In the genomic region with DNA sequence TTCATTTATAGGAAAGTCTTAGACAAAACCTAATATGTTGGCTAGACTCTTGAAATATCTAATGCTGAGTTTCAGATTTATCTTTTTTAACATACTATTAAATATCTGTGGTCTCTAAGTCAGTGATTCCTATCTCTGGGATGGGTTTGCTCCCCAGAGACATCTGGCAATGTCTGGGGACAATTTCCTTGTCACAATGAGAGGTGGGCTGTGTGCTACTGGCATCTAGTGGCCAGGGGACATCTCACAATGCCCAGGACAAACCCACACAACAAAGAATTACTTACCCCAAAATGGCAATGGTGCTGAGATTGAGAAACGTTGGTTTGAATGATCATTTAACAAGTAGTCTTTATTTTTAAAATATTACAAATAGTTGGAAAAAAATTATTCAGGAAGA, we compare ENCODE assay signal across 9 cellular contexts.
DNase-seq lines count a peak whose midpoint lies in the region; ATAC-seq and TF ChIP-seq lines count a peak whose summit lies in the region.
"Had no signal": no experiment of that assay in that cellular context is flagged by ENCODE, and none has a peak within 500 bp of the region (broad histone marks: within the 10 kb centered on the region; RNA-seq: fewer than 3 reads in every experiment).

No MANE protein-coding gene starts in this region.

- no peaks in the 10 kb centered on the region for H4K20me1 ChIP-seq in IMR-90 (ENCODE audit: insufficient read depth, low read length)

- peaks cover 2% of the 10 kb centered on the region; the same call in 1 of the 2 replicates for H3K4me1 ChIP-seq in IMR-90 (ENCODE audit: control insufficient read depth, insufficient read depth, low read length)
- H3K4me1 ChIP-seq in lower lobe of right lung = no peaks in the 10 kb centered on the region
- H3K4me1 ChIP-seq in upper lobe of left lung = peaks cover 0 to 3% (median 0%) of the 10 kb centered on the region in 4 donors
- peaks cover 2 to 7% of the 10 kb centered on the region in 2 donors for H3K4me1 ChIP-seq in neuronal stem cell (ENCODE audit: control insufficient read depth in 2 of 2, insufficient read depth in 1 of 2, low read depth in 1 of 2, low read length in 2 of 2)

- H2BK12ac ChIP-seq in neuronal stem cell (ENCODE audit: low read length) = no peak overlapping the region

- TF ChIP-seq RAD21 in IMR-90 (IDR thresholded peaks at IDR 0.05; ENCODE audit: low read length) = peak; percentile 29; the same call in 1 of the 2 replicates

- peaks cover 26% of the 10 kb centered on the region for H3K36me3 Mint-ChIP-seq in WTC11
- H3K36me3 Mint-ChIP-seq: activated CD8-positive, alpha-beta memory T cell treated with anti-CD3 and anti-CD28 coated beads, Interleukin-2, amount 10 ng/mL, durations not matched to agents 7 days and 5 days had no signal

- no peaks in the 10 kb centered on the region; a peak in 1 of 4 replicates for H3K79me1 ChIP-seq in IMR-90 (ENCODE audit: low read depth in 1 of 2, low read length in 2 of 2)
- no peaks in the 10 kb centered on the region for H3K79me1 ChIP-seq in neuronal stem cell (ENCODE audit: low read depth, low read length)

- BruUV-seq in IMR-90 (replicated peaks; lab: Mats Ljungman, UMichigan) = no TSS peak

- H4K8ac ChIP-seq in IMR-90 (ENCODE audit: low read depth in 2 of 2, low read length in 2 of 2) = no peak overlapping the region
- H4K8ac ChIP-seq in neuronal stem cell (ENCODE audit: low read depth, low read length) = no peak overlapping the region

- H2AK5ac ChIP-seq in IMR-90 (ENCODE audit: low read depth, low read length) (no peak overlapping the region), neuronal stem cell (ENCODE audit: low read depth, low read length) (no peak overlapping the region)

- no peaks in the 10 kb centered on the region for H3K9me3 Mint-ChIP-seq in WTC11

- ATAC-seq in IMR-90 (ENCODE audit: low read depth) (no peak), WTC11 (no peak), lower lobe of right lung (no peak), upper lobe of left lung (ENCODE audit: low FRiP score in 2 of 2) (no peak)
- ATAC-seq: activated CD8-positive, alpha-beta memory T cell treated with anti-CD3 and anti-CD28 coated beads, Interleukin-2, amount 10 ng/mL, durations not matched to agents 7 days and 5 days had no signal

- H2BK20ac ChIP-seq in IMR-90 (ENCODE audit: low read depth, low read length) = no peak overlapping the region

- H4K5ac ChIP-seq in IMR-90 (ENCODE audit: low read depth, low read length) = no peak overlapping the region

- no peak overlapping the region for H2BK15ac ChIP-seq in IMR-90 (ENCODE audit: low read depth, low read length)
- H2BK15ac ChIP-seq in neuronal stem cell (ENCODE audit: low read length) = no peak overlapping the region

- no peak overlapping the region for H2BK120ac ChIP-seq in IMR-90 (ENCODE audit: low read depth, low read length)
- no peak overlapping the region for H2BK120ac ChIP-seq in neuronal stem cell (ENCODE audit: low read depth, low read length)

- H3K27ac ChIP-seq in IMR-90 (ENCODE audit: insufficient read depth, low read length) (no peak overlapping the region), lower lobe of right lung (no peak overlapping the region), upper lobe of left lung (no peak overlapping the region), neuronal stem cell (replicated peaks; ENCODE audit: low read length) (no peak overlapping the region)

- no peaks in the 10 kb centered on the region for H3K27me3 Mint-ChIP-seq in WTC11 (ENCODE audit: low read depth)
- H3K27me3 Mint-ChIP-seq: activated CD8-positive, alpha-beta memory T cell treated with anti-CD3 and anti-CD28 coated beads, Interleukin-2, amount 10 ng/mL, durations not matched to agents 7 days and 5 days had no signal

- no peak overlapping the region for H2AFZ ChIP-seq in IMR-90 (replicated peaks; ENCODE audit: low read length, poor library complexity)
- H2AFZ ChIP-seq in neuronal stem cell (ENCODE audit: low read length) = no peak overlapping the region

- no peak overlapping the region for H3K4me3 Mint-ChIP-seq in WTC11
- H3K4me3 Mint-ChIP-seq: activated CD8-positive, alpha-beta memory T cell treated with anti-CD3 and anti-CD28 coated beads, Interleukin-2, amount 10 ng/mL, durations not matched to agents 7 days and 5 days had no signal

- CTCF ChIA-PET in IMR-90 (lab: Yijun Ruan, JAX) = interaction anchor here (1.0 kb wide), 2 partner anchors 293 to 902 kb away, joined by 3 to 4 read pairs; no protein-coding TSS in a partner anchor
- CTCF ChIA-PET in WTC11 (lab: Charles Lee) = interaction anchor here (0.9 kb wide), 1 partner anchor 237 kb away, joined by 4 read pairs; no protein-coding TSS in a partner anchor

- no CpG with 5 or more reads among the region's 1 CpG for WGBS in IMR-90 (ENCODE audit: extremely low coverage in 2 of 2, insufficient read length in 1 of 2), 2 experiments
- WGBS in upper lobe of left lung, 2 donors = 56 to 66% methylated on average over 1 of the region's 1 CpG
- no CpG with 5 or more reads among the region's 1 CpG for WGBS in neuronal stem cell (ENCODE audit: extremely low coverage in 2 of 2, insufficient read length in 2 of 2, insufficient replicate concordance in 1 of 2), 2 donors

- no peak overlapping the region for H3K4me2 ChIP-seq in IMR-90 (ENCODE audit: low read depth, low read length)
- no peak overlapping the region for H3K4me2 ChIP-seq in neuronal stem cell (ENCODE audit: insufficient read depth, low read length, poor library complexity, severe bottlenecking)

- POLR2A ChIA-PET in IMR-90 (lab: Charles Lee; ENCODE audit: unreplicated experiment) = no interaction called here
- POLR2A ChIA-PET in WTC11 (lab: Charles Lee) = interaction anchor here (0.6 kb wide), 2 partner anchors 26 to 770 kb away, joined by 3 to 5 read pairs; no protein-coding TSS in a partner anchor

- in situ Hi-C loops in IMR-90 (cut with MboI; ENCODE audit: low sequenced_read_pairs) = loop anchor here (10.0 to 25.0 kb wide), 2 partner anchors 238 to 751 kb away; no protein-coding TSS in a partner anchor

- dilution Hi-C loops in IMR-90 (cut with HindIII; ENCODE audit: low sequenced_read_pairs, unreplicated experiment) = no loop called here

- H3K9ac ChIP-seq in IMR-90 (ENCODE audit: low read depth, low read length) (no peak overlapping the region), neuronal stem cell (ENCODE audit: low read depth, low read length, poor library complexity) (no peak overlapping the region)

- H2BK5ac ChIP-seq in IMR-90 (ENCODE audit: low read depth, low read length, poor library complexity, severe bottlenecking) (no peak overlapping the region), neuronal stem cell (ENCODE audit: low read length) (no peak overlapping the region)

- TF ChIP-seq POLR2A in IMR-90 (IDR thresholded peaks at IDR 0.05; ENCODE audit: low read depth, low read length) (no peak), upper lobe of left lung (IDR thresholded peaks at IDR 0.05) (no peak)

- H3K4ac ChIP-seq in IMR-90 (ENCODE audit: low read depth, low read length) = no peak overlapping the region
- H3K4ac ChIP-seq in neuronal stem cell (ENCODE audit: low read length) = no peak overlapping the region

- H4K91ac ChIP-seq in IMR-90 (ENCODE audit: insufficient read depth, low read depth, low read length) = no peak overlapping the region
- no peak overlapping the region for H4K91ac ChIP-seq in neuronal stem cell (ENCODE audit: low read depth, low read length, poor library complexity)

- H3K4me3 ChIP-seq in IMR-90 (ENCODE audit: insufficient read depth, low read depth, low read length) (no peak overlapping the region), lower lobe of right lung (no peak overlapping the region), upper lobe of left lung (no peak overlapping the region), neuronal stem cell (ENCODE audit: low read length in 2 of 2) (no peak overlapping the region)

- H3K14ac ChIP-seq in IMR-90 (replicated peaks; ENCODE audit: low read depth, low read length) (no peak overlapping the region), neuronal stem cell (ENCODE audit: low read length) (no peak overlapping the region)

- DNase-seq in D341Med (ENCODE audit: low spot score) (peak; percentile 48), IMR-90 (no peak), WTC11 (ENCODE audit: low spot score) (peak; percentile 27), lower lobe of right lung (no peak), upper lobe of left lung (no peak), neuronal stem cell (ENCODE audit: low spot score) (no peak)
- no peak for DNase-seq in activated T-cell treated with anti-CD3 and anti-CD28 coated beads, Interleukin-2, amount 50 U/mL, for 48 hours
- DNase-seq in activated CD4-positive, alpha-beta T cell treated with anti-CD3 and anti-CD28 coated beads, Interleukin-2, amount 50 U/mL, for 48 hours = no peak
- DNase-seq: activated CD8-positive, alpha-beta memory T cell treated with anti-CD3 and anti-CD28 coated beads, Interleukin-2, amount 10 ng/mL, durations not matched to agents 7 days and 5 days had no signal

- peaks cover 12% of the 10 kb centered on the region for H3K4me1 Mint-ChIP-seq in WTC11
- H3K4me1 Mint-ChIP-seq: activated CD8-positive, alpha-beta memory T cell treated with anti-CD3 and anti-CD28 coated beads, Interleukin-2, amount 10 ng/mL, durations not matched to agents 7 days and 5 days had no signal

- H3K9me1 ChIP-seq in IMR-90 (ENCODE audit: insufficient read depth, low read length) = no peaks in the 10 kb centered on the region

- no peak overlapping the region for H3K18ac ChIP-seq in IMR-90 (ENCODE audit: low read depth, low read length)
- H3K18ac ChIP-seq in neuronal stem cell (ENCODE audit: low read length) = no peak overlapping the region

- H3K27me3 ChIP-seq in IMR-90 (ENCODE audit: control insufficient read depth, insufficient read depth, low read length) = no peaks in the 10 kb centered on the region
- no peaks in the 10 kb centered on the region for H3K27me3 ChIP-seq in lower lobe of right lung (ENCODE audit: low read depth)
- no peaks in the 10 kb centered on the region for H3K27me3 ChIP-seq in upper lobe of left lung
- no peaks in the 10 kb centered on the region for H3K27me3 ChIP-seq in neuronal stem cell (ENCODE audit: control insufficient read depth in 3 of 3, insufficient read depth in 3 of 3, low read depth in 1 of 3, low read length in 3 of 3)

- no peak overlapping the region for H3K56ac ChIP-seq in IMR-90 (ENCODE audit: extremely low read depth, insufficient read depth, low read length)

- H3K9me3 ChIP-seq in IMR-90 (ENCODE audit: control insufficient read depth, insufficient read depth, low read length) (no peaks in the 10 kb centered on the region), lower lobe of right lung (no peaks in the 10 kb centered on the region), upper lobe of left lung (no peaks in the 10 kb centered on the region), neuronal stem cell (replicated peaks in 1 of 2; ENCODE audit: control insufficient read depth in 2 of 2, insufficient read depth in 1 of 2, low read depth in 1 of 2, low read length in 2 of 2) (no peaks in the 10 kb centered on the region)

- TF ChIP-seq CTCF in IMR-90 (conservative IDR thresholded peaks at IDR 0.05; ENCODE audit: low read depth, low read length) (peak; percentile 23; the same call in 1 of the 2 replicates), WTC11 (IDR thresholded peaks at IDR 0.05) (no peak), lower lobe of right lung (IDR thresholded peaks at IDR 0.05) (peak; percentile 34), upper lobe of left lung (IDR thresholded peaks at IDR 0.05) (peak in 2 of 6 experiments; percentile 17)

- intact Hi-C loops in IMR-90 (cut with micrococcal nuclease) = loop anchor here (5.0 kb wide), 2 partner anchors 749 to 904 kb away; a partner anchor contains a TSS
- intact Hi-C loops in lower lobe of right lung (cut with DNase I) = no loop called here

- H3K36me3 ChIP-seq in IMR-90 (ENCODE audit: control insufficient read depth, insufficient read depth, low read length) (0 out of 2 replicates have a peak, but pooled peaks cover 2% of the 10 kb centered on the region), lower lobe of right lung (peaks cover 9% of the 10 kb centered on the region), upper lobe of left lung (no peaks in the 10 kb centered on the region), neuronal stem cell (replicated peaks in 1 of 2; ENCODE audit: control insufficient read depth in 2 of 2, insufficient read depth in 2 of 2, low read length in 2 of 2) (peaks cover 4 to 85% of the 10 kb centered on the region in 2 donors)

- H3K23ac ChIP-seq in IMR-90 (ENCODE audit: low read depth, low read length) (no peak overlapping the region), neuronal stem cell (ENCODE audit: low read depth, low read length, poor library complexity) (no peak overlapping the region)

- TF ChIP-seq EP300 in upper lobe of left lung (IDR thresholded peaks at IDR 0.05) = no peak

- H3K27ac Mint-ChIP-seq in WTC11 = no peak overlapping the region
- H3K27ac Mint-ChIP-seq: activated CD8-positive, alpha-beta memory T cell treated with anti-CD3 and anti-CD28 coated beads, Interleukin-2, amount 10 ng/mL, durations not matched to agents 7 days and 5 days had no signal

- no peak overlapping the region for H2AK9ac ChIP-seq in IMR-90 (replicated peaks; ENCODE audit: low read depth, low read length, poor library complexity)

Comparison
In these comparisons a context has a peak if more than half of its experiments do, and no peak if none do; other contexts are left out.
1. DNase-seq: peak in D341Med (single experiment) and WTC11 (single experiment); none in IMR-90 (single experiment), lower lobe of right lung (single experiment), activated T-cell treated with anti-CD3 and anti-CD28 coated beads, Interleukin-2, amount 50 U/mL, for 48 hours (0 of 2), upper lobe of left lung (0 of 2), neuronal stem cell (single experiment) and activated CD4-positive, alpha-beta T cell treated with anti-CD3 and anti-CD28 coated beads, Interleukin-2, amount 50 U/mL, for 48 hours (0 of 2).